In the genomic region with DNA sequence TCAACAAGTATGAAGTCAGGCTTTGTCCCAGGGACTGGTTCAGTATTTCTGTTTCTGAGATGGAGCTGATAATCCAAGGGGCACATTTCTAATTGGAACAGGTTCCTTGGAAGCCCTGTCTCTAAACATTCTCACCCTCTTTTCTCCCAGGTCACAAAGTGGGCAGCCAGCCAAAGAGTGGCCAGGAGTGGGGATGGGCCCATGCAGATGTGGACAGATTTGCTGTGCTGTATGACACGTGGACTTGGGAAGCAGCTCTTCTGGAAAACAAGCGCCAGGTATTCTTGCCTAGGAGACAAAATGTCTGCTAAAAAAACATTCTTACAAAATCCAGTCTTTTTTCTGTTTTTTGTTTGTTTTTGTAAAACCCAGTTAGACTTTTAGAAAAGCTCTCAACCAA, we compare ENCODE assay signal across 18 cellular contexts.
"Had no signal": no experiment of that assay in that cellular context is flagged by ENCODE, and none has a peak within 500 bp of the region (broad histone marks: within the 10 kb centered on the region; RNA-seq: fewer than 3 reads in every experiment).

No MANE protein-coding gene starts in this region.

- H3K4me3 ChIP-seq: hepatocyte had no signal

- H3K27me3 Mint-ChIP-seq: activated CD8-positive, alpha-beta T cell treated with anti-CD3 and anti-CD28 coated beads for 36 hours; type B pancreatic cell had no signal

- ATAC-seq: activated CD8-positive, alpha-beta T cell treated with anti-CD3 and anti-CD28 coated beads for 36 hours; activated naive CD4-positive, alpha-beta T cell treated with anti-CD3 and anti-CD28 coated beads, Interleukin-2, amount 50 U/mL, for 72 hours; activated T-cell treated with anti-CD3 and anti-CD28 coated beads, Interleukin-2, amount 50 U/mL, for 4 hours; left lobe of liver had no signal

- H3K9me3 Mint-ChIP-seq: activated CD8-positive, alpha-beta T cell treated with anti-CD3 and anti-CD28 coated beads for 36 hours; activated T-cell treated with anti-CD3 and anti-CD28 coated beads, Interleukin-2, amount 50 U/mL, for 4 hours; neural crest cell had no signal

- H3K27ac Mint-ChIP-seq: activated CD8-positive, alpha-beta T cell treated with anti-CD3 and anti-CD28 coated beads for 36 hours; type B pancreatic cell had no signal

- H3K4me2 ChIP-seq: hepatocyte had no signal

- H2AFZ ChIP-seq: hepatocyte had no signal

- H3K27ac ChIP-seq: hepatocyte, VCaP had no signal

- H3K27me3 ChIP-seq: hepatocyte had no signal

- H3K79me2 ChIP-seq: hepatocyte had no signal

- DNase-seq: activated CD8-positive, alpha-beta T cell treated with anti-CD3 and anti-CD28 coated beads for 36 hours; activated effector memory CD4-positive, alpha-beta T cell treated with anti-CD3 and anti-CD28 coated beads, Interleukin-2, amount 50 U/mL, for 16 hours; activated T-cell treated with anti-CD3 and anti-CD28 coated beads, Interleukin-2, amount 50 U/mL, for 4 hours; caudate nucleus; erythroblast; islet precursor cell; small intestine; stimulated activated CD4-positive, alpha-beta T cell treated with anti-CD3 and anti-CD28 coated beads, Interleukin-4, amount 100 ng/mL, for 4 hours; stimulated activated CD8-positive, alpha-beta memory T cell treated with anti-CD3 and anti-CD28 coated beads, Interleukin-4, amount 100 ng/mL, for 48 hours; stimulated activated naive CD4-positive, alpha-beta T cell treated with Interleukin-2 at 50 U/mL for 16 hours; T-helper 1 cell; T1000 had no signal

- H3K4me3 Mint-ChIP-seq: activated CD8-positive, alpha-beta T cell treated with anti-CD3 and anti-CD28 coated beads for 36 hours; activated T-cell treated with anti-CD3 and anti-CD28 coated beads, Interleukin-2, amount 50 U/mL, for 4 hours; neural crest cell; type B pancreatic cell had no signal
